9 cellular contexts compared by ENCODE assay signal in the genomic region with DNA sequence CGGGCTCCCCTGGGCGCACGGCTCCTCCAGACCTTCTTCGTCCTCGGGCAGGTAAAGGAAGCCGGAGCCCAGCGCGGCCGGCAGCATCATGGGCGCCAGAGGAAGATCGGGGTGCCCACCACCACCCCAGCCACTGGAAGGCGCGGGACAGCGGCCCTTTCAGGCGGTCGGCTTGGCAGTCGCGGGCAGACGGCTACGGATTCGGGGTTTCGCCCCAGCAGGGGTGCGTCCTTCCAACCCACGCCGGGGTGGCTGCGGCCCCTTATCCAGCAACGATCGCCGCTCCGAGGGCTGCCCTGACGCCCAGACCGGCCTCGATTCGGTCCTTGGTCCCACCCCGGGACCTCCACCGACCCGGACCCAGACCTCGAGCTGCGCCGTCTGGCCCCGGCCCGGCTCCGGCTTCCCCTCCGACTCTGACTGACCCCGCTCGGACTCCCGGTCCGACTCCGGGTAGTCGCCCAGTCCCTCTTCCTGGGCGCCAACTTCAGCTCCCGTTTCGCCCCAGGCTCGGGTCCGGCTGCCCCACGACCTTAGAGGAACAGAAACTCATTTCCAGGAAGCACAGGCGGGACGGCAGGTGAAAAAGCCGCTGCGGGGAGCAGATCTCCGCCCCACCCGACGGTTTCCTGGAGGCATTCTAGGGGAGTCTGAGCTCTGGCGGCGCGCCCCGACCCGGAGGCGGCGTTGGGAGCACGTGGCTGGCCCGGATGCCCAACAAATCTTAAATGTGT. TPM values are rescaled to one million over a fixed set of nuclear protein-coding genes. Genes with fewer than 3 reads are reported as not detected.
DNase-seq lines count a peak whose midpoint lies in the region; ATAC-seq, FAIRE-seq and TF ChIP-seq lines count a peak whose summit lies in the region.
"Had no signal": no experiment of that assay in that cellular context is flagged by ENCODE, and none has a peak within 500 bp of the region (broad histone marks: within the 10 kb centered on the region; RNA-seq: fewer than 3 reads in every experiment).

No MANE protein-coding gene starts in this region.

- in situ Hi-C loops in ACHN (cut with HindIII; ENCODE audit: low pct_ligation_motif_present, low pct_unique_long_range_greater_than_20kb, low sequenced_read_pairs): no loop called here

- DNase-seq in CD14-positive monocyte (ENCODE audit: low spot score) (no peak), erythroblast (lab: John Stamatoyannopoulos, UW) (peak; percentile 29 to 32), retinal pigment epithelial cell (ENCODE audit: low read depth) (no peak), HTR-8/SVneo (ENCODE audit: insufficient read length, low spot score) (no peak), ACHN (no peak), PC-9 (no peak)
- peak; percentile 22 to 28 for DNase-seq in activated CD4-positive, alpha-beta T cell treated with anti-CD3 and anti-CD28 coated beads, Interleukin-2, amount 50 U/mL, for 4 hours

- POLR2A ChIA-PET in PC-9 (lab: Charles Lee; ENCODE audit: unreplicated experiment): no interaction called here

- H3K27me3 Mint-ChIP-seq in CD14-positive monocyte (ENCODE audit: low read depth in 3 of 3): peaks cover 15 to 26% (median 24%) of the 10 kb centered on the region in 3 donors

- H3K27me3 ChIP-seq in PC-9 (ENCODE audit: insufficient read depth, low read depth): no peaks in the 10 kb centered on the region

- no peaks in the 10 kb centered on the region for H3F3A ChIP-seq in PC-9 (ENCODE audit: insufficient read depth, low read depth)

- intact Hi-C loops in CD14-positive monocyte (cut with micrococcal nuclease) (no loop called here), PC-9 (cut with micrococcal nuclease; ENCODE audit: unreplicated experiment) (no loop called here)

- TF ChIP-seq CTCF in CD14-positive monocyte (IDR thresholded peaks at IDR 0.05) (no peak), retinal pigment epithelial cell (conservative IDR thresholded peaks at IDR 0.05; ENCODE audit: low read depth, low read length) (no peak), PC-9 (conservative IDR thresholded peaks at IDR 0.05) (no peak)

- H3K36me3 Mint-ChIP-seq in CD14-positive monocyte: no peaks in the 10 kb centered on the region

- no TSS peak for BruUV-seq in PC-9 (replicated peaks; lab: Mats Ljungman, UMichigan)

- no peaks in the 10 kb centered on the region for H3K9me3 ChIP-seq in PC-9 (ENCODE audit: insufficient read depth, low read depth)

- H3K4me3 ChIP-seq in retinal pigment epithelial cell (ENCODE audit: low read length) (peak overlapping the region; percentile 38), PC-9 (no peak overlapping the region)

- H3K4me3 Mint-ChIP-seq in CD14-positive monocyte: peak overlapping the region; percentile 77 to 88

- no peaks in the 10 kb centered on the region for H3K36me3 ChIP-seq in PC-9 (ENCODE audit: low read depth)

- no peak overlapping the region for H3K4me2 ChIP-seq in PC-9

- no peaks in the 10 kb centered on the region for H3K9me2 ChIP-seq in PC-9 (ENCODE audit: insufficient read depth)

- H3K27ac Mint-ChIP-seq in CD14-positive monocyte: peak overlapping the region in 1 of 7 donors; percentile 30

- H3K79me2 ChIP-seq in PC-9 (ENCODE audit: low read depth): no peaks in the 10 kb centered on the region

- no peak overlapping the region for H2AFZ ChIP-seq in PC-9

- H3K4me1 Mint-ChIP-seq in CD14-positive monocyte: peaks cover 32% of the 10 kb centered on the region

- H3K27ac ChIP-seq in PC-9: no peak overlapping the region

- no peaks in the 10 kb centered on the region for H3K4me1 ChIP-seq in PC-9 (replicated peaks; ENCODE audit: insufficient read depth)

- H4K20me1 ChIP-seq in PC-9 (ENCODE audit: insufficient read depth): no peaks in the 10 kb centered on the region

- no peak for ATAC-seq in GM18868 (IDR thresholded peaks at IDR 0.05; ENCODE audit: unreplicated experiment)

- no peak for FAIRE-seq in HTR-8/SVneo (lab: Jason Lieb, UNC)
- FAIRE-seq: endometrium had no signal

- CTCF ChIA-PET in PC-9 (lab: Charles Lee): no interaction called here

- H3K9me3 Mint-ChIP-seq in CD14-positive monocyte: peaks cover 0 to 14% (median 0%) of the 10 kb centered on the region in 7 donors

- TF ChIP-seq POLR2A in erythroblast (IDR thresholded peaks at IDR 0.05; ENCODE audit: low read length): no peak

RNA-seq across cellular contexts. Expression of a gene that starts 30.2 kb away (rescaled TPM):
- 10 to 100 TPM; 60.2 to 88.7 TPM for polyA plus RNA-seq in CD14-positive monocyte
- 53.8 and 71.3 TPM in 2 replicates for total RNA-seq in PC-9 (2021)

RNA-seq across cellular contexts. Expression of a gene that starts 34.8 kb away (rescaled TPM):
- polyA plus RNA-seq in CD14-positive monocyte: under 1 TPM; 0.11 to 0.12 TPM
- total RNA-seq in PC-9 (2021): 6.0 and 7.5 TPM in 2 replicates

RNA-seq across cellular contexts. Expression of a gene that starts 56.3 kb away (rescaled TPM):
- polyA plus RNA-seq in CD14-positive monocyte: 10 to 100 TPM; 51.0 to 60.8 TPM
- 51.1 and 61.4 TPM in 2 replicates for total RNA-seq in PC-9 (2021)

RNA-seq across cellular contexts. Expression of a gene that starts 58.8 kb away (rescaled TPM):
- 1 to 10 TPM; 4.3 to 4.7 TPM for polyA plus RNA-seq in CD14-positive monocyte
- 10.9 and 21.9 TPM in 2 replicates for total RNA-seq in PC-9 (2021)

Comparison
In these comparisons a context has a peak if more than half of its experiments do, and no peak if none do; other contexts are left out.
1. DNase-seq: peak in activated CD4-positive, alpha-beta T cell treated with anti-CD3 and anti-CD28 coated beads, Interleukin-2, amount 50 U/mL, for 4 hours (2 of 2) and erythroblast (2 of 2); none in CD14-positive monocyte (single experiment), retinal pigment epithelial cell (single experiment), HTR-8/SVneo (single experiment), ACHN (single experiment) and PC-9 (0 of 2).